In the genomic region with DNA sequence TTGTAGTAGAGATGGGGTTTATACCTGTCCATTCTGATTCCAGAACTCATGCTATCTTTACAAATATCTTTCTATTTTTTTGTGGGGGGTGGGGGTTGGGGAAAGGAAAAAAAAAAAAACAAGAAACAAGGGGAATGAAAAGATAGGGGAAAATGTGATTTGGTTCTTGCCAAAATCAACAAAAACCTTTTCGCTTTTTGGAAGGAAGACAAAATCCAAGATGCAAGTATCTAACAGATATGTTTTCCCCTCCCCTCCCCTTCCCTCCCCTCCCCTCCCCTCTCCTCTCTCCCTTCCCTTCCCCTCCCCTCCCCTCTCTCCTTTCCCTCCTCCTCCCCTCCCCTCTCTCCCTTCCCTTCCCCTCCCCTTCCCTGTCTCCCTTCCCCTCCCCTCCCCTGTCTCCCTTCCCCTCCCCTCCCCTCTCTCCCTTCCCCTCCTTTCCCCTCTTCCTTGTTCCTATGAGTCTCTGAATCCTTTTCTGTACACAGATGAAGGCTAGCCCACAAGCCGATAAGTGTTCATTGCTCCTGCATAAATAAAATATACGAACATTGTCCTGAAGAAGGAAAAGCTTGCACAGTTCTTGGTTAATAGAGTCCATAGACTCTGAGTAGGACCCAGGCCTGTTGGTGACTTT, we compare ENCODE assay signal across 33 cellular contexts.
"Had no signal": no experiment of that assay in that cellular context is flagged by ENCODE, and none has a peak within 500 bp of the region (broad histone marks: within the 10 kb centered on the region; RNA-seq: fewer than 3 reads in every experiment).

No MANE protein-coding gene starts in this region.

- H3K4me1 ChIP-seq: adrenal gland, ascending aorta, body of pancreas, breast epithelium had no signal

- FAIRE-seq: astrocyte, bronchial epithelial cell had no signal

- H3K27me3 ChIP-seq: adrenal gland, ascending aorta, body of pancreas, brain microvascular endothelial cell, breast epithelium, cardiac muscle cell had no signal

- H3K36me3 ChIP-seq: adrenal gland, ascending aorta, brain microvascular endothelial cell, breast epithelium, cardiac muscle cell had no signal

- H3K27ac ChIP-seq: adrenal gland, ascending aorta, body of pancreas, brain microvascular endothelial cell, breast epithelium, cardiac muscle cell had no signal

- DNase-seq: activated effector memory CD4-positive, alpha-beta T cell treated with anti-CD3 and anti-CD28 coated beads, Interleukin-2, amount 50 U/mL, for 16 hours; activated effector memory CD4-positive, alpha-beta T cell treated with Interleukin-2 at 50 U/mL for 16 hours; activated gamma-delta T cell; activated gamma-delta T cell treated with Interleukin-2 at 50 U/mL for 16 hours; activated naive CD4-positive, alpha-beta T cell; activated naive CD4-positive, alpha-beta T cell treated with anti-CD3 and anti-CD28 coated beads for 36 hours; activated naive CD4-positive, alpha-beta T cell treated with anti-CD3 and anti-CD28 coated beads, Interleukin-2, amount 10 ng/mL, durations not matched to agents 7 days and 5 days; activated naive CD4-positive, alpha-beta T cell treated with anti-CD3 and anti-CD28 coated beads, Interleukin-2, amount 50 U/mL, for 16 hours; activated naive CD4-positive, alpha-beta T cell treated with Interleukin-2 at 50 U/mL for 16 hours; activated naive CD8-positive, alpha-beta T cell treated with anti-CD3 and anti-CD28 coated beads for 36 hours; activated naive CD8-positive, alpha-beta T cell treated with anti-CD3 and anti-CD28 coated beads, Interleukin-2, amount 10 ng/mL, durations not matched to agents 7 days and 5 days; activated naive CD8-positive, alpha-beta T cell treated with anti-CD3 and anti-CD28 coated beads, Interleukin-2, amount 50 U/mL, for 24 hours; activated T-cell treated with anti-CD3 and anti-CD28 coated beads, Interleukin-2, amount 50 U/mL, for 24 hours; activated T-cell treated with anti-CD3 and anti-CD28 coated beads, Interleukin-2, amount 50 U/mL, for 4 hours; activated T-cell treated with anti-CD3 and anti-CD28 coated beads, Interleukin-2, amount 50 U/mL, for 48 hours; activated T-cell treated with anti-CD3 and anti-CD28 coated beads, Interleukin-2, amount 50 U/mL, for 72 hours; adrenal gland; amniotic stem cell; amygdala; anterior cingulate cortex; aorta; body of pancreas; brain microvascular endothelial cell; caudate nucleus; central memory CD4-positive, alpha-beta T cell; cerebellar nuclear complex had no signal

- H3K9me3 ChIP-seq: adrenal gland, ascending aorta, body of pancreas, breast epithelium had no signal

- H3K4me3 ChIP-seq: adrenal gland, ascending aorta, body of pancreas, breast epithelium, cardiac muscle cell had no signal

- ATAC-seq: activated naive CD4-positive, alpha-beta T cell treated with anti-CD3 and anti-CD28 coated beads, Interleukin-2, amount 50 U/mL, for 72 hours; activated naive CD8-positive, alpha-beta T cell treated with anti-CD3 and anti-CD28 coated beads, Interleukin-2, amount 50 U/mL, for 24 hours; activated T-cell treated with anti-CD3 and anti-CD28 coated beads, Interleukin-2, amount 50 U/mL, for 4 hours; activated T-cell treated with anti-CD3 and anti-CD28 coated beads, Interleukin-2, amount 50 U/mL, for 72 hours; activated T-helper 17 cell treated with anti-CD3 and anti-CD28 coated beads, Interleukin-2, amount 50 U/mL, for 72 hours; body of pancreas had no signal
